In genomic region chr5:65043843-65044359, GRCh38 we compare ENCODE assay signal across 20 cellular contexts.
DNase-seq lines count a peak whose midpoint lies in the region; ATAC-seq and TF ChIP-seq lines count a peak whose summit lies in the region.
"Had no signal": no experiment of that assay in that cellular context is flagged by ENCODE, and none has a peak within 500 bp of the region (broad histone marks: within the 10 kb centered on the region; RNA-seq: fewer than 3 reads in every experiment).

No MANE protein-coding gene starts in this region.

- H3K27me3 Mint-ChIP-seq in activated T-helper 17 cell treated with anti-CD3 and anti-CD28 coated beads, Interleukin-2, amount 50 U/mL, for 72 hours: no peaks in the 10 kb centered on the region
- H3K27me3 Mint-ChIP-seq in H9 (ENCODE audit: low read depth): no peaks in the 10 kb centered on the region
- H3K27me3 Mint-ChIP-seq: CD4-positive, alpha-beta T cell; stimulated activated naive CD8-positive, alpha-beta T cell treated with anti-CD3 and anti-CD28 coated beads, Interleukin-15, Interleukin-2, amounts not matched to agents 100 ng/mL and 50 ng/mL, for 24 hours had no signal

- WGBS in H9 (ENCODE audit: extremely low coverage, insufficient read length, low lambda C conversion rate): no CpG with 5 or more reads among the region's 5 CpGs

- H2BK15ac ChIP-seq in H9 (ENCODE audit: low read depth, low read length): no peak overlapping the region

- no peak overlapping the region for H2BK120ac ChIP-seq in H9 (ENCODE audit: low read depth, low read length, poor library complexity, severe bottlenecking)

- H3K4me1 ChIP-seq in H9 (ENCODE audit: insufficient read depth, low read length): no peaks in the 10 kb centered on the region
- H3K4me1 ChIP-seq: vagina had no signal

- no peak overlapping the region for H2BK12ac ChIP-seq in H9 (ENCODE audit: insufficient read length, low read depth, low read length)

- no peak overlapping the region for H3K27ac ChIP-seq in H9 (ENCODE audit: insufficient read length, low read depth, low read length)
- H3K27ac ChIP-seq: brain microvascular endothelial cell, parathyroid adenoma, RWPE1, vagina had no signal

- H3K36me3 Mint-ChIP-seq in activated T-helper 17 cell treated with anti-CD3 and anti-CD28 coated beads, Interleukin-2, amount 50 U/mL, for 72 hours (ENCODE audit: low read depth): no peaks in the 10 kb centered on the region
- no peaks in the 10 kb centered on the region for H3K36me3 Mint-ChIP-seq in H9 (ENCODE audit: insufficient read depth in 1 of 3, low read depth in 3 of 3)
- H3K36me3 Mint-ChIP-seq: activated naive CD4-positive, alpha-beta T cell treated with anti-CD3 and anti-CD28 coated beads, Interleukin-2, amount 50 U/mL, for 72 hours had no signal

- no peak overlapping the region for H3K4ac ChIP-seq in H9 (ENCODE audit: low read depth, low read length)

- no peak overlapping the region for H4K5ac ChIP-seq in H9 (ENCODE audit: insufficient read length, low read depth, low read length)

- no peaks in the 10 kb centered on the region for H3K4me1 Mint-ChIP-seq in activated T-helper 17 cell treated with anti-CD3 and anti-CD28 coated beads, Interleukin-2, amount 50 U/mL, for 72 hours
- H3K4me1 Mint-ChIP-seq in H9: no peaks in the 10 kb centered on the region
- H3K4me1 Mint-ChIP-seq: GM23338 had no signal

- DNase-seq in NCI-H2029 (lab: John Stamatoyannopoulos, UW) (no peak), left ventricle myocardium superior (no peak), H9 (no peak)
- DNase-seq: activated CD4-positive, alpha-beta T cell treated with anti-CD3 and anti-CD28 coated beads for 1 hour; brain microvascular endothelial cell; CD4-positive, alpha-beta T cell; NCI-H2029 treated with DMSO at 0.1 percent for 48 hours; NCI-H82; T-helper 1 cell had no signal

- ATAC-seq in GM19324 (IDR thresholded peaks at IDR 0.05; ENCODE audit: low FRiP score, unreplicated experiment) (peak; percentile 78), HG02610 (IDR thresholded peaks at IDR 0.05; ENCODE audit: unreplicated experiment) (peak; percentile 31), HG03196 (IDR thresholded peaks at IDR 0.05; ENCODE audit: unreplicated experiment) (peak; percentile 40), left ventricle myocardium superior (no peak)
- ATAC-seq in activated T-helper 17 cell treated with anti-CD3 and anti-CD28 coated beads, Interleukin-2, amount 50 U/mL, for 72 hours (replicated peaks): no peak
- ATAC-seq: activated naive CD4-positive, alpha-beta T cell treated with anti-CD3 and anti-CD28 coated beads, Interleukin-2, amount 50 U/mL, for 72 hours; GM23338 had no signal

- H3K4me3 Mint-ChIP-seq in activated T-helper 17 cell treated with anti-CD3 and anti-CD28 coated beads, Interleukin-2, amount 50 U/mL, for 72 hours: no peak overlapping the region
- no peak overlapping the region for H3K4me3 Mint-ChIP-seq in H9
- H3K4me3 Mint-ChIP-seq: CD4-positive, alpha-beta T cell; GM23338; stimulated activated naive CD8-positive, alpha-beta T cell treated with anti-CD3 and anti-CD28 coated beads, Interleukin-15, Interleukin-2, amounts not matched to agents 100 ng/mL and 50 ng/mL, for 24 hours had no signal

- no peaks in the 10 kb centered on the region for H4K20me1 ChIP-seq in H9 (ENCODE audit: control insufficient read depth, insufficient read depth, insufficient read length)

- no peak overlapping the region for H4K8ac ChIP-seq in H9 (replicated peaks; ENCODE audit: insufficient read length, low read depth, low read length)

- no peak overlapping the region for H3K14ac ChIP-seq in H9 (ENCODE audit: insufficient read depth, low read length)

- H3K27me3 ChIP-seq in H9 (ENCODE audit: insufficient read depth, low read length): no peaks in the 10 kb centered on the region
- H3K27me3 ChIP-seq: brain microvascular endothelial cell, vagina had no signal

- no peak overlapping the region for H3T11ph ChIP-seq in H9 (ENCODE audit: low read length)

- H2AFZ ChIP-seq in H9 (ENCODE audit: low read length): no peak overlapping the region
- H2AFZ ChIP-seq: parathyroid adenoma had no signal

- H3K4me2 ChIP-seq in H9 (ENCODE audit: insufficient read depth, insufficient read length, low read length): no peak overlapping the region
- H3K4me2 ChIP-seq: GM23338 had no signal

- H3K79me2 ChIP-seq in H9 (ENCODE audit: insufficient read depth, low read length): no peaks in the 10 kb centered on the region
- H3K79me2 ChIP-seq: parathyroid adenoma had no signal

- H4K91ac ChIP-seq in H9 (ENCODE audit: insufficient read length, low read depth, low read length): no peak overlapping the region

- no peaks in the 10 kb centered on the region for H3K23me2 ChIP-seq in H9 (ENCODE audit: insufficient read length, low read depth, low read length, poor library complexity, severe bottlenecking)

- TF ChIP-seq CTCF in H9 (conservative IDR thresholded peaks at IDR 0.05): no peak

- no peak overlapping the region for H3K23ac ChIP-seq in H9 (ENCODE audit: insufficient read length, low read depth, low read length)

- no peak overlapping the region for H2BK20ac ChIP-seq in H9 (ENCODE audit: low read depth, low read length, poor library complexity, severe bottlenecking)

- no peak overlapping the region for H3K27ac Mint-ChIP-seq in activated T-helper 17 cell treated with anti-CD3 and anti-CD28 coated beads, Interleukin-2, amount 50 U/mL, for 72 hours
- no peak overlapping the region for H3K27ac Mint-ChIP-seq in H9
- H3K27ac Mint-ChIP-seq: activated naive CD4-positive, alpha-beta T cell treated with anti-CD3 and anti-CD28 coated beads, Interleukin-2, amount 50 U/mL, for 72 hours; CD4-positive, alpha-beta T cell; GM23338; stimulated activated naive CD8-positive, alpha-beta T cell treated with anti-CD3 and anti-CD28 coated beads, Interleukin-15, Interleukin-2, amounts not matched to agents 100 ng/mL and 50 ng/mL, for 24 hours had no signal

- H3K9me3 ChIP-seq in H9 (ENCODE audit: control insufficient read depth, low read depth, low read length): no peaks in the 10 kb centered on the region
- H3K9me3 ChIP-seq: vagina had no signal

- no peak overlapping the region for H3K18ac ChIP-seq in H9 (ENCODE audit: insufficient read length, low read depth, low read length)

- intact Hi-C loops in left ventricle myocardium superior (cut with micrococcal nuclease): no loop called here

- H3K4me3 ChIP-seq in GM08714 (ENCODE audit: low read length): peak overlapping the region; percentile 48; the same call in 1 of the 2 replicates
- H3K4me3 ChIP-seq: GM23338, vagina had no signal

- H2BK5ac ChIP-seq in H9 (ENCODE audit: insufficient read length, low read length): no peak overlapping the region

- H2AK5ac ChIP-seq in H9 (ENCODE audit: insufficient read length, low read length): no peak overlapping the region

- H3K56ac ChIP-seq in H9 (ENCODE audit: insufficient read length, low read depth, low read length): no peak overlapping the region

- H3K9me3 Mint-ChIP-seq in activated T-helper 17 cell treated with anti-CD3 and anti-CD28 coated beads, Interleukin-2, amount 50 U/mL, for 72 hours: no peaks in the 10 kb centered on the region
- H3K9me3 Mint-ChIP-seq in H9: no peaks in the 10 kb centered on the region; a peak in 1 of 5 replicates
- H3K9me3 Mint-ChIP-seq: activated naive CD4-positive, alpha-beta T cell treated with anti-CD3 and anti-CD28 coated beads, Interleukin-2, amount 50 U/mL, for 72 hours; CD4-positive, alpha-beta T cell; GM23338; stimulated activated naive CD8-positive, alpha-beta T cell treated with anti-CD3 and anti-CD28 coated beads, Interleukin-15, Interleukin-2, amounts not matched to agents 100 ng/mL and 50 ng/mL, for 24 hours had no signal

- H3K9ac ChIP-seq in H9 (ENCODE audit: extremely low read depth, insufficient read length, low read length): no peak overlapping the region
- H3K9ac ChIP-seq: parathyroid adenoma had no signal

- no peaks in the 10 kb centered on the region for H3K79me1 ChIP-seq in H9 (ENCODE audit: insufficient read depth, low read depth, low read length, poor library complexity, severe bottlenecking)

Comparison
In these comparisons a context has a peak if more than half of its experiments do, and no peak if none do; other contexts are left out.
1. ATAC-seq: peak in GM19324 (single experiment), HG02610 (single experiment) and HG03196 (single experiment); none in left ventricle myocardium superior (single experiment) and activated T-helper 17 cell treated with anti-CD3 and anti-CD28 coated beads, Interleukin-2, amount 50 U/mL, for 72 hours (single experiment).